Comparison of ENCODE assay signal across 18 cellular contexts in the genomic region with DNA sequence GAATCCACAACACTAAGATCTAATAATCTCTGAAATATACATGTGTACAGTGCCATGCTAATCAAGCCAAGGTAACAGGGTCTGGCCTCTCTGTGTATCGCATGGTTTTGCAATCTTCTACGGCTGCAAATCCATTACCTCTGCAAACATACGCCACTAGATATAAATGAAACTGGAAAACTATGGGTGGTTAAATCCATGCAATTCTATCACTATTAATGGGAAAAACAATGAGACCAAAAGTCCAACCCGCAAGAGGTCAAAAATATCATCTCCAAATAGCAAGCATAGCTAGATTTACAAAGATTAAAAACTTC. TPM values are rescaled to one million over a fixed set of nuclear protein-coding genes. Genes with fewer than 3 reads are reported as not detected.
A peak's percentile ranks its signal among the peaks of the same experiment; 100 is the strongest.
DNase-seq lines count a peak whose midpoint lies in the region; ATAC-seq and TF ChIP-seq lines count a peak whose summit lies in the region.
"Had no signal": no experiment of that assay in that cellular context is flagged by ENCODE, and none has a peak within 500 bp of the region (broad histone marks: within the 10 kb centered on the region; RNA-seq: fewer than 3 reads in every experiment).

No MANE protein-coding gene starts in this region.

- POLR2A ChIA-PET in WTC11 (lab: Charles Lee): no interaction called here
- POLR2A ChIA-PET in activated CD4-positive, alpha-beta T cell treated with anti-CD3 and anti-CD28 coated beads for 36 hours (lab: Charles Lee): interaction anchor here (0.9 kb wide), 1 partner anchor 12 kb away, joined by 3 read pairs; no protein-coding TSS in a partner anchor

- H3K36me3 Mint-ChIP-seq in WTC11 (no peaks in the 10 kb centered on the region), progenitor cell of endocrine pancreas (ENCODE audit: insufficient read depth) (peaks cover 5% of the 10 kb centered on the region)
- H3K36me3 Mint-ChIP-seq in activated CD4-positive, alpha-beta T cell treated with anti-CD3 and anti-CD28 coated beads for 36 hours (ENCODE audit: low read depth): no peaks in the 10 kb centered on the region
- H3K36me3 Mint-ChIP-seq: activated naive CD4-positive, alpha-beta T cell treated with anti-CD3 and anti-CD28 coated beads, Interleukin-2, amount 50 U/mL, for 24 hours had no signal

- H3K27ac Mint-ChIP-seq in WTC11: peak overlapping the region; percentile 21
- H3K27ac Mint-ChIP-seq in progenitor cell of endocrine pancreas: peak overlapping the region; percentile 34
- H3K27ac Mint-ChIP-seq in activated CD4-positive, alpha-beta T cell treated with anti-CD3 and anti-CD28 coated beads for 36 hours: no peak overlapping the region
- H3K27ac Mint-ChIP-seq: activated naive CD4-positive, alpha-beta T cell treated with anti-CD3 and anti-CD28 coated beads, Interleukin-2, amount 50 U/mL, for 24 hours; activated T-cell treated with anti-CD3 and anti-CD28 coated beads, Interleukin-2, amount 50 U/mL, for 72 hours had no signal

- 62% methylated on average over 4 of the region's 4 CpGs for WGBS in hepatocyte (ENCODE audit: low lambda C conversion rate, missing lambda C conversion rate)
- WGBS in transverse colon (ENCODE audit: low coverage in 1 of 2), 2 donors: 95 to 100% methylated on average over 4 of the region's 4 CpGs

- H3K27ac ChIP-seq in hepatocyte (peak overlapping the region; percentile 29), MM.1S (ENCODE audit: low read length) (no peak overlapping the region), transverse colon (no peak overlapping the region)
- H3K27ac ChIP-seq: heart right ventricle, left ventricle myocardium inferior, neutrophil had no signal

- H3K4me3 ChIP-seq in hepatocyte (no peak overlapping the region), MM.1S (ENCODE audit: low read length) (no peak overlapping the region), transverse colon (no peak overlapping the region)
- H3K4me3 ChIP-seq: heart right ventricle, left ventricle myocardium inferior, mucosa of descending colon had no signal

- no peaks in the 10 kb centered on the region for H3F3A ChIP-seq in MM.1S (ENCODE audit: insufficient read depth, low read length)

- no peaks in the 10 kb centered on the region for H3K9me3 Mint-ChIP-seq in WTC11
- H3K9me3 Mint-ChIP-seq in progenitor cell of endocrine pancreas (ENCODE audit: low read depth): no peaks in the 10 kb centered on the region
- H3K9me3 Mint-ChIP-seq in activated CD4-positive, alpha-beta T cell treated with anti-CD3 and anti-CD28 coated beads for 36 hours (ENCODE audit: low read depth): no peaks in the 10 kb centered on the region
- H3K9me3 Mint-ChIP-seq: activated naive CD4-positive, alpha-beta T cell treated with anti-CD3 and anti-CD28 coated beads, Interleukin-2, amount 50 U/mL, for 24 hours; activated T-cell treated with anti-CD3 and anti-CD28 coated beads, Interleukin-2, amount 50 U/mL, for 72 hours had no signal

- H3K9me3 ChIP-seq in hepatocyte (ENCODE audit: low read depth) (no peaks in the 10 kb centered on the region), MM.1S (replicated peaks; ENCODE audit: insufficient read depth, low read length) (no peaks in the 10 kb centered on the region), transverse colon (no peaks in the 10 kb centered on the region)
- H3K9me3 ChIP-seq: heart right ventricle, left ventricle myocardium inferior, mucosa of descending colon, neutrophil had no signal

- H3K36me3 ChIP-seq in hepatocyte (replicated peaks; ENCODE audit: insufficient read depth, low read depth): no peaks in the 10 kb centered on the region
- no peaks in the 10 kb centered on the region for H3K36me3 ChIP-seq in MM.1S (replicated peaks; ENCODE audit: insufficient read depth, low read length)
- H3K36me3 ChIP-seq in transverse colon: no peaks in the 10 kb centered on the region
- H3K36me3 ChIP-seq: heart right ventricle, left ventricle myocardium inferior, neutrophil had no signal

- H3K4me1 ChIP-seq in hepatocyte (ENCODE audit: insufficient read depth): peaks cover 10% of the 10 kb centered on the region
- no peaks in the 10 kb centered on the region for H3K4me1 ChIP-seq in MM.1S (ENCODE audit: low read length)
- no peaks in the 10 kb centered on the region for H3K4me1 ChIP-seq in transverse colon
- H3K4me1 ChIP-seq: left ventricle myocardium inferior had no signal

- ATAC-seq in WTC11: no peak
- ATAC-seq in activated CD4-positive, alpha-beta T cell treated with anti-CD3 and anti-CD28 coated beads for 36 hours: no peak
- ATAC-seq: heart right ventricle, mucosa of descending colon had no signal

- H3K27me3 ChIP-seq in hepatocyte (no peaks in the 10 kb centered on the region), MM.1S (replicated peaks; ENCODE audit: insufficient read depth, low read length) (no peaks in the 10 kb centered on the region), transverse colon (no peaks in the 10 kb centered on the region)
- H3K27me3 ChIP-seq: heart right ventricle, neutrophil had no signal

- H3K79me2 ChIP-seq in hepatocyte (peaks cover 50% of the 10 kb centered on the region), MM.1S (ENCODE audit: low read length) (peaks cover 7% of the 10 kb centered on the region; the same call in 1 of the 2 replicates)

- DNase-seq in NCI-H1930 (lab: John Stamatoyannopoulos, UW): peak; percentile 67 to 82
- DNase-seq in WTC11 (ENCODE audit: low spot score): no peak
- DNase-seq in hepatocyte (ENCODE audit: low spot score): no peak
- DNase-seq in progenitor cell of endocrine pancreas (ENCODE audit: low spot score, unreplicated experiment): no peak
- DNase-seq in MM.1S: no peak
- DNase-seq in activated CD4-positive, alpha-beta T cell treated with anti-CD3 and anti-CD28 coated beads for 36 hours: no peak
- DNase-seq in NCI-H524 treated with DMSO at 0.1 percent for 48 hours (lab: John Stamatoyannopoulos, UW): no peak
- DNase-seq in transverse colon: no peak
- DNase-seq: activated CD4-positive, alpha-beta T cell treated with anti-CD3 and anti-CD28 coated beads for 1 hour; heart right ventricle; left ventricle myocardium inferior; mucosa of descending colon; retina; substantia nigra; T1000 had no signal

- H3K4me3 Mint-ChIP-seq in WTC11 (no peak overlapping the region), progenitor cell of endocrine pancreas (ENCODE audit: low read depth) (no peak overlapping the region)
- H3K4me3 Mint-ChIP-seq in activated CD4-positive, alpha-beta T cell treated with anti-CD3 and anti-CD28 coated beads for 36 hours: no peak overlapping the region
- H3K4me3 Mint-ChIP-seq: activated naive CD4-positive, alpha-beta T cell treated with anti-CD3 and anti-CD28 coated beads, Interleukin-2, amount 50 U/mL, for 24 hours; activated T-cell treated with anti-CD3 and anti-CD28 coated beads, Interleukin-2, amount 50 U/mL, for 72 hours had no signal

- no peaks in the 10 kb centered on the region for H4K20me1 ChIP-seq in hepatocyte (ENCODE audit: insufficient read depth, poor library complexity, severe bottlenecking)
- H4K20me1 ChIP-seq in MM.1S (ENCODE audit: insufficient read depth, low read length): no peaks in the 10 kb centered on the region

- H3K4me1 Mint-ChIP-seq in WTC11 (peaks cover 30% of the 10 kb centered on the region), progenitor cell of endocrine pancreas (ENCODE audit: low read depth) (peaks cover 44% of the 10 kb centered on the region)
- peaks cover 7% of the 10 kb centered on the region for H3K4me1 Mint-ChIP-seq in activated CD4-positive, alpha-beta T cell treated with anti-CD3 and anti-CD28 coated beads for 36 hours
- H3K4me1 Mint-ChIP-seq: activated naive CD4-positive, alpha-beta T cell treated with anti-CD3 and anti-CD28 coated beads, Interleukin-2, amount 50 U/mL, for 24 hours had no signal

- H3K9me2 ChIP-seq in hepatocyte (replicated peaks; ENCODE audit: insufficient read depth) (no peaks in the 10 kb centered on the region), MM.1S (replicated peaks; ENCODE audit: insufficient read depth, low read length) (no peaks in the 10 kb centered on the region)

- no peak for TF ChIP-seq POLR2A in transverse colon (IDR thresholded peaks at IDR 0.05)

- H3K4me2 ChIP-seq in hepatocyte (peak overlapping the region; percentile 49), MM.1S (ENCODE audit: low read depth, low read length) (no peak overlapping the region)

- H3K27me3 Mint-ChIP-seq in WTC11 (ENCODE audit: low read depth): no peaks in the 10 kb centered on the region
- H3K27me3 Mint-ChIP-seq in progenitor cell of endocrine pancreas: no peaks in the 10 kb centered on the region
- H3K27me3 Mint-ChIP-seq in activated CD4-positive, alpha-beta T cell treated with anti-CD3 and anti-CD28 coated beads for 36 hours: peaks cover 12% of the 10 kb centered on the region

- H2AFZ ChIP-seq in hepatocyte (no peak overlapping the region), MM.1S (ENCODE audit: low read length) (no peak overlapping the region)

- no peak for TF ChIP-seq EP300 in transverse colon (IDR thresholded peaks at IDR 0.05; ENCODE audit: low read depth)

- intact Hi-C loops in activated CD4-positive, alpha-beta T cell treated with anti-CD3 and anti-CD28 coated beads for 36 hours (cut with DNase I, micrococcal nuclease): no loop called here
- intact Hi-C loops in transverse colon (cut with DNase I; ENCODE audit: low total_unique reads): no loop called here

- in situ Hi-C loops in transverse colon (cut with MboI; ENCODE audit: low pct_ligation_motif_present in 1 of 4, low pct_unique_long_range_greater_than_20kb in 1 of 4, low sequenced_read_pairs in 3 of 4): no loop called here

- TF ChIP-seq CTCF in WTC11 (IDR thresholded peaks at IDR 0.05) (no peak), hepatocyte (IDR thresholded peaks at IDR 0.05; ENCODE audit: poor library complexity) (no peak), progenitor cell of endocrine pancreas (IDR thresholded peaks at IDR 0.05; ENCODE audit: unreplicated experiment) (no peak), MM.1S (IDR thresholded peaks at IDR 0.05; ENCODE audit: low read length) (no peak), transverse colon (IDR thresholded peaks at IDR 0.05) (no peak)

- CTCF ChIA-PET in WTC11 (lab: Charles Lee): no interaction called here
- CTCF ChIA-PET in activated CD4-positive, alpha-beta T cell treated with anti-CD3 and anti-CD28 coated beads for 36 hours (lab: Charles Lee): interaction anchor here (0.9 kb wide), 1 partner anchor 9 kb away, joined by 3 read pairs; no protein-coding TSS in a partner anchor

- H3K9ac ChIP-seq in MM.1S (ENCODE audit: low read length): no peak overlapping the region

RNA-seq across cellular contexts. Expression of a gene that starts 22.9 kb away (rescaled TPM):
- 19.0 to 25.3 TPM (median 24.2 TPM) in 3 replicates for total RNA-seq in WTC11 (2021)
- total RNA-seq in hepatocyte: 64.5 and 77.6 TPM in 2 replicates
- 98.4 and 114 TPM in 2 replicates for polyA plus RNA-seq in hepatocyte
- total RNA-seq in progenitor cell of endocrine pancreas: 35.4 and 49.3 TPM in 2 replicates
- total RNA-seq in activated CD4-positive, alpha-beta T cell treated with anti-CD3 and anti-CD28 coated beads for 36 hours: 1 to 10 TPM in 1 of 2 experiments, under 1 TPM in 1; 0.39 to 1.1 TPM
- total RNA-seq in transverse colon: 10 to 100 TPM; 24.1 to 62.1 (median 33.2) TPM

Comparison
In these comparisons a context has a peak if more than half of its experiments do, and no peak if none do; other contexts are left out.
1. DNase-seq: peak in NCI-H1930 (2 of 2); none in WTC11 (single experiment), hepatocyte (single experiment), progenitor cell of endocrine pancreas (single experiment), MM.1S (single experiment), activated CD4-positive, alpha-beta T cell treated with anti-CD3 and anti-CD28 coated beads for 36 hours (single experiment), NCI-H524 treated with DMSO at 0.1 percent for 48 hours (single experiment) and transverse colon (single experiment).